Comparison of ENCODE assay signal across 1 cellular context in genomic region chr15:92631721-92632120, GRCh38.
TF ChIP-seq lines count a peak whose summit lies in the region.

No MANE protein-coding gene starts in this region.

TF ChIP-seq in GM23338, 12 proteins besides CTCF, POLR2A, EP300 and RAD21 (continued from another document):
- TF ChIP-seq ZNF462 (CRISPR knock-in tag; IDR thresholded peaks at IDR 0.05), result no peak
